9 cellular contexts compared by ENCODE assay signal in the genomic region with DNA sequence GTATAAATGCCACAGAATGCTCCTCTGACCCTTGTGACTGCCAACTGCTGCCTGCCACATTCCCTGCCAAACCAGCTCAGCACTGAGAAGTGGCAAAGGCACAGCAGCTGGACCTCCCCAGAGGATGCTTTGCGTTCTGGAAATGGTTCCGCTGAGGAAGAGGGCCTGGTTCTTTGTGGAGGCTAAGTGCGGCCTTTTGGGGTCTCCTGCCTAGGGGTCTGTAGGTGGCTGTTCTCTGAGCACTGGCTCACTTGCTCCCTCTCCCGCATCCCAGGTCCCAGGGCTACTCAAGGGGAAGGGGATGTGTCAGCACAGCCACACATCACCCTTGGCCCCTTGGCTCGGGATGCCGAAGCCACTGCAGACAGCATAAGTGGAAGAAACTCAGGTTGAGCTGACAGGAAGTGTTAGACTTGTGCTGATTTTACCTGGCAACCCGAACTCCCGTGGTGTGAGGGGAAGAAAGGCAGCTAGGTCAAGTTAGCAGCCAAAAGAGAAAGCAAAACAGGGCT. TPM values are rescaled to one million over a fixed set of nuclear protein-coding genes. Genes with fewer than 3 reads are reported as not detected.
DNase-seq lines count a peak whose midpoint lies in the region; ATAC-seq and TF ChIP-seq lines count a peak whose summit lies in the region.
"Had no signal": no experiment of that assay in that cellular context is flagged by ENCODE, and none has a peak within 500 bp of the region (broad histone marks: within the 10 kb centered on the region; RNA-seq: fewer than 3 reads in every experiment).

No MANE protein-coding gene starts in this region.

- POLR2A ChIA-PET in activated CD8-positive, alpha-beta T cell treated with anti-CD3 and anti-CD28 coated beads for 36 hours (lab: Charles Lee): interaction anchor here (0.6 to 1.9 kb wide), 3 partner anchors 16 to 398 kb away, joined by 3 to 5 read pairs (median 3); no protein-coding TSS in a partner anchor

- intact Hi-C loops in activated CD8-positive, alpha-beta T cell treated with anti-CD3 and anti-CD28 coated beads for 36 hours (cut with micrococcal nuclease): loop anchor here (1.0 kb wide), 1 partner anchor 216 kb away; no protein-coding TSS in a partner anchor
- intact Hi-C loops in sciatic nerve (cut with DNase I): no loop called here

- H3K4me3 Mint-ChIP-seq in activated CD8-positive, alpha-beta T cell treated with anti-CD3 and anti-CD28 coated beads for 36 hours: peak overlapping the region; percentile 65

- no peak for TF ChIP-seq CTCF in activated CD8-positive, alpha-beta T cell treated with anti-CD3 and anti-CD28 coated beads for 36 hours (IDR thresholded peaks at IDR 0.05)
- no peak for TF ChIP-seq CTCF in foreskin keratinocyte (conservative IDR thresholded peaks at IDR 0.05)

- ATAC-seq in HG03354 (IDR thresholded peaks at IDR 0.05; ENCODE audit: poor library complexity, severe bottlenecking, unreplicated experiment) (peak; percentile 41), sciatic nerve (peak; percentile 52), foreskin keratinocyte (no peak)
- peak; percentile 75 for ATAC-seq in activated CD8-positive, alpha-beta T cell treated with anti-CD3 and anti-CD28 coated beads for 36 hours

- H3K9me3 Mint-ChIP-seq in activated CD8-positive, alpha-beta T cell treated with anti-CD3 and anti-CD28 coated beads for 36 hours: peaks cover 17% of the 10 kb centered on the region

- H3K27me3 ChIP-seq in foreskin keratinocyte: no peaks in the 10 kb centered on the region

- CTCF ChIA-PET in activated CD8-positive, alpha-beta T cell treated with anti-CD3 and anti-CD28 coated beads for 36 hours (lab: Charles Lee): interaction anchor here (0.6 to 3.8 kb wide), 42 partner anchors 9 to 340 kb away, joined by 3 to 28 read pairs (median 4); a partner anchor contains a TSS

- no peaks in the 10 kb centered on the region for H3K4me1 ChIP-seq in foreskin keratinocyte

- peaks cover 15% of the 10 kb centered on the region for H3K36me3 Mint-ChIP-seq in activated CD8-positive, alpha-beta T cell treated with anti-CD3 and anti-CD28 coated beads for 36 hours (ENCODE audit: low read depth)

- no peaks in the 10 kb centered on the region for H3K27me3 Mint-ChIP-seq in activated CD8-positive, alpha-beta T cell treated with anti-CD3 and anti-CD28 coated beads for 36 hours

- DNase-seq in activated CD8-positive, alpha-beta T cell treated with anti-CD3 and anti-CD28 coated beads for 36 hours: peak; percentile 49
- peak; percentile 16 for DNase-seq in effector CD8-positive, alpha-beta T cell (lab: John Stamatoyannopoulos, UW)
- DNase-seq in sciatic nerve (ENCODE audit: low spot score) (no peak), DMS 273 treated with DMSO at 0.1 percent for 48 hours (lab: John Stamatoyannopoulos, UW) (no peak), UCSD-AML1 (lab: John Stamatoyannopoulos, UW; ENCODE audit: unreplicated experiment) (no peak), T1000 (lab: John Stamatoyannopoulos, UW) (no peak), foreskin keratinocyte (no peak)
- DNase-seq: Calu3 had no signal

- peaks cover 20% of the 10 kb centered on the region for H3K4me1 Mint-ChIP-seq in activated CD8-positive, alpha-beta T cell treated with anti-CD3 and anti-CD28 coated beads for 36 hours (ENCODE audit: low read depth)

- no peak overlapping the region for H3K27ac ChIP-seq in foreskin keratinocyte

- peak overlapping the region; percentile 96 for H3K27ac Mint-ChIP-seq in activated CD8-positive, alpha-beta T cell treated with anti-CD3 and anti-CD28 coated beads for 36 hours

RNA-seq across cellular contexts. Expression of a gene that starts 56.8 kb away (rescaled TPM):
- total RNA-seq in activated CD8-positive, alpha-beta T cell treated with anti-CD3 and anti-CD28 coated beads for 36 hours: 10 to 100 TPM; 11.9 to 12.0 TPM
- 15.2 TPM for total RNA-seq in sciatic nerve
- total RNA-seq in foreskin keratinocyte: 14.2 and 15.5 TPM in 2 replicates
- 13.6 and 14.5 TPM in 2 replicates for polyA plus RNA-seq in foreskin keratinocyte

Comparison
In these comparisons a context has a peak if more than half of its experiments do, and no peak if none do; other contexts are left out.
1. DNase-seq: peak in activated CD8-positive, alpha-beta T cell treated with anti-CD3 and anti-CD28 coated beads for 36 hours (single experiment) and effector CD8-positive, alpha-beta T cell (single experiment); none in sciatic nerve (single experiment), DMS 273 treated with DMSO at 0.1 percent for 48 hours (single experiment), UCSD-AML1 (single experiment), T1000 (single experiment) and foreskin keratinocyte (0 of 2).